ENCODE assay signal across 11 cellular contexts in genomic region chr1:192907545-192908243, GRCh38.
DNase-seq lines count a peak whose midpoint lies in the region; ATAC-seq, FAIRE-seq and TF ChIP-seq lines count a peak whose summit lies in the region.
"Had no signal": no experiment of that assay in that cellular context is flagged by ENCODE, and none has a peak within 500 bp of the region (broad histone marks: within the 10 kb centered on the region; RNA-seq: fewer than 3 reads in every experiment).

No MANE protein-coding gene starts in this region.

- no peaks in the 10 kb centered on the region for H3K9me3 ChIP-seq in astrocyte (ENCODE audit: insufficient read depth, low read depth, low read length)
- H3K9me3 ChIP-seq in mesenchymal stem cell (ENCODE audit: control insufficient read depth, low read length), result no peaks in the 10 kb centered on the region
- H3K9me3 ChIP-seq: ascending aorta had no signal

- H3K9me3 Mint-ChIP-seq in astrocyte (ENCODE audit: unreplicated experiment), result peaks cover 2% of the 10 kb centered on the region

- peaks cover 15% of the 10 kb centered on the region for H3K4me1 Mint-ChIP-seq in astrocyte (ENCODE audit: low read depth, unreplicated experiment)

- no peaks in the 10 kb centered on the region for H4K20me1 ChIP-seq in astrocyte (ENCODE audit: insufficient read depth, low read length)

- no peak overlapping the region for H3K4me3 ChIP-seq in astrocyte (ENCODE audit: insufficient read depth, low read depth, low read length)
- H3K4me3 ChIP-seq in mesenchymal stem cell (ENCODE audit: insufficient read depth in 1 of 2, low read depth in 1 of 2, low read length in 2 of 2), result no peak overlapping the region
- H3K4me3 ChIP-seq: ascending aorta had no signal

- H3K79me1 ChIP-seq in mesenchymal stem cell (replicated peaks; ENCODE audit: low read length, poor library complexity, severe bottlenecking), result no peaks in the 10 kb centered on the region

- H2BK120ac ChIP-seq in mesenchymal stem cell (ENCODE audit: low read depth, low read length), result no peak overlapping the region

- no peak overlapping the region for H2AFZ ChIP-seq in astrocyte (ENCODE audit: low read depth, low read length)
- no peak overlapping the region for H2AFZ ChIP-seq in mesenchymal stem cell (ENCODE audit: low read depth, low read length)

- no peak overlapping the region for H3K9ac ChIP-seq in astrocyte (ENCODE audit: low read length)
- H3K9ac ChIP-seq in mesenchymal stem cell (ENCODE audit: low read length), result no peak overlapping the region

- in situ Hi-C loops in ACHN (cut with HindIII; ENCODE audit: low pct_ligation_motif_present, low pct_unique_long_range_greater_than_20kb, low sequenced_read_pairs), result no loop called here

- no peak overlapping the region for H3K23ac ChIP-seq in mesenchymal stem cell (ENCODE audit: low read length in 2 of 2)

- no peaks in the 10 kb centered on the region for H3K36me3 ChIP-seq in astrocyte (ENCODE audit: insufficient read depth, low read length)
- H3K36me3 ChIP-seq in mesenchymal stem cell (ENCODE audit: control insufficient read depth in 1 of 2, insufficient read depth in 2 of 2, low read depth in 1 of 2, low read length in 2 of 2), result no peaks in the 10 kb centered on the region
- H3K36me3 ChIP-seq: ascending aorta had no signal

- no peak overlapping the region for H3K14ac ChIP-seq in mesenchymal stem cell (ENCODE audit: low read length in 2 of 2)

- no peaks in the 10 kb centered on the region for H3K79me2 ChIP-seq in astrocyte (ENCODE audit: insufficient read depth, low read length)

- no peak overlapping the region for H3K18ac ChIP-seq in mesenchymal stem cell (ENCODE audit: low read depth in 1 of 2, low read length in 2 of 2)

- H3K4me2 ChIP-seq in astrocyte (ENCODE audit: low read length) (no peak overlapping the region), mesenchymal stem cell (ENCODE audit: low read length, poor library complexity, severe bottlenecking) (no peak overlapping the region)

- H4K91ac ChIP-seq in mesenchymal stem cell (ENCODE audit: low read length), result no peak overlapping the region

- no peak overlapping the region for H2BK5ac ChIP-seq in mesenchymal stem cell (ENCODE audit: low read depth, low read length, poor library complexity, severe bottlenecking)

- DNase-seq in D721Med (ENCODE audit: insufficient read length, low spot score) (no peak), astrocyte (ENCODE audit: low read depth) (peak; percentile 34), mesenchymal stem cell (peak; percentile 38), ACHN (no peak), HK-2 (ENCODE audit: unreplicated experiment) (no peak), GM19239 (ENCODE audit: insufficient read length, low spot score) (no peak)
- no peak for DNase-seq in activated naive CD4-positive, alpha-beta T cell treated with Interleukin-2 at 50 U/mL for 16 hours
- DNase-seq: activated CD4-positive, alpha-beta T cell treated with anti-CD3 and anti-CD28 coated beads for 4 hours had no signal

- no peaks in the 10 kb centered on the region for H3K36me3 Mint-ChIP-seq in astrocyte (ENCODE audit: low read depth, unreplicated experiment)

- WGBS in mesenchymal stem cell, result 81% methylated on average over 2 of the region's 2 CpGs

- TF ChIP-seq CTCF in D721Med (IDR thresholded peaks at IDR 0.05; ENCODE audit: insufficient read depth, missing control alignments), result no peak
- TF ChIP-seq CTCF in astrocyte (IDR thresholded peaks at IDR 0.05; ENCODE audit: insufficient read depth, low read depth, low read length), result no peak

- no peak overlapping the region for H4K8ac ChIP-seq in mesenchymal stem cell (ENCODE audit: low read length)

- no peak overlapping the region for H2BK12ac ChIP-seq in mesenchymal stem cell (ENCODE audit: low read length in 2 of 2)

- H3K27ac ChIP-seq in astrocyte (ENCODE audit: low read depth, low read length) (no peak overlapping the region), mesenchymal stem cell (ENCODE audit: low read length, poor library complexity, severe bottlenecking) (no peak overlapping the region)
- H3K27ac ChIP-seq: ascending aorta, C4-2B had no signal

- H3K27me3 ChIP-seq in astrocyte (ENCODE audit: insufficient read depth, low read length) (no peaks in the 10 kb centered on the region), mesenchymal stem cell (ENCODE audit: control insufficient read depth in 1 of 2, insufficient read depth in 1 of 2, low read length in 2 of 2) (no peaks in the 10 kb centered on the region)
- H3K27me3 ChIP-seq: ascending aorta had no signal

- no peak overlapping the region for H2BK15ac ChIP-seq in mesenchymal stem cell (ENCODE audit: low read depth, poor library complexity, severe bottlenecking)

- H3K27me3 Mint-ChIP-seq in astrocyte (ENCODE audit: low read depth, unreplicated experiment), result no peaks in the 10 kb centered on the region

- no peak overlapping the region for H3K4me3 Mint-ChIP-seq in astrocyte (ENCODE audit: unreplicated experiment)

- H3K4ac ChIP-seq in mesenchymal stem cell (ENCODE audit: low read depth in 1 of 2, low read length in 2 of 2), result no peak overlapping the region

- H3K4me1 ChIP-seq in astrocyte (ENCODE audit: insufficient read depth, low read length) (no peaks in the 10 kb centered on the region), mesenchymal stem cell (ENCODE audit: control insufficient read depth, insufficient read depth, low read depth, low read length) (no peaks in the 10 kb centered on the region)

- no peak overlapping the region for H3K27ac Mint-ChIP-seq in astrocyte (ENCODE audit: unreplicated experiment)

- peak; percentile 64 for ATAC-seq in HG03095 (IDR thresholded peaks at IDR 0.05; ENCODE audit: unreplicated experiment)

- peak; percentile 44 for FAIRE-seq in D721Med (lab: Jason Lieb, UNC)
- no peak for FAIRE-seq in astrocyte (lab: Jason Lieb, UNC)
- FAIRE-seq in GM19239 (lab: Jason Lieb, UNC), result no peak

- no peak overlapping the region for H2AK5ac ChIP-seq in mesenchymal stem cell (ENCODE audit: low read length, severe bottlenecking)

Comparison
In these comparisons a context has a peak if more than half of its experiments do, and no peak if none do; other contexts are left out.
1. DNase-seq: peak in astrocyte (single experiment) and mesenchymal stem cell (single experiment); none in D721Med (single experiment), ACHN (single experiment), HK-2 (single experiment), GM19239 (single experiment) and activated naive CD4-positive, alpha-beta T cell treated with Interleukin-2 at 50 U/mL for 16 hours (single experiment).